In the genomic region with DNA sequence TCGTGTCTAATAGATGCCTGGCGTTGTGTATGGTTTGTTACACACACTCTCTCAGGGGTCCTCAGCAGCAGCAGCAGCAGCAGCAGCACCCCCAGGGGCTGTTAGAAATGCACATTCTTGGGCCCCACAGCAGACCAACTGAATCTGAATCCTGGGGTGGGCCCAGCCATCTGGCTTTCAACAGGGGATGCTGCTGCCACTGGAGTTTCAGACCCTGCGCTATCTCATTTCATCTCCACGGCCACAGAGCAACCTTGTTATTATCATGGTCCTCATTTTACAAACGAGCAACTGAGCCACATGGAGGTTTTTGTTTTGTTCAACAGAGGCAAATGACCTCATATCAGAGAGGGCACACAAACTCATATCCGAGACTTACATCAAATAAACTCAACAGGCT, we compare ENCODE assay signal across 1 cellular context.
TF ChIP-seq lines count a peak whose summit lies in the region.

No MANE protein-coding gene starts in this region.

TF ChIP-seq in GM23338, 12 proteins besides CTCF, POLR2A, EP300 and RAD21:
- TF ChIP-seq, protein P1, sequence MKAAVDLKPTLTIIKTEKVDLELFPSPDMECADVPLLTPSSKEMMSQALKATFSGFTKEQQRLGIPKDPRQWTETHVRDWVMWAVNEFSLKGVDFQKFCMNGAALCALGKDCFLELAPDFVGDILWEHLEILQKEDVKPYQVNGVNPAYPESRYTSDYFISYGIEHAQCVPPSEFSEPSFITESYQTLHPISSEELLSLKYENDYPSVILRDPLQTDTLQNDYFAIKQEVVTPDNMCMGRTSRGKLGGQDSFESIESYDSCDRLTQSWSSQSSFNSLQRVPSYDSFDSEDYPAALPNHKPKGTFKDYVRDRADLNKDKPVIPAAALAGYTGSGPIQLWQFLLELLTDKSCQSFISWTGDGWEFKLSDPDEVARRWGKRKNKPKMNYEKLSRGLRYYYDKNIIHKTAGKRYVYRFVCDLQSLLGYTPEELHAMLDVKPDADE (IDR thresholded peaks at IDR 0.05), result no peak
- TF ChIP-seq CREB1 (CRISPR knock-in tag; IDR thresholded peaks at IDR 0.05; ENCODE audit: low read depth), result no peak
- no peak for TF ChIP-seq ZNF331 (CRISPR knock-in tag; IDR thresholded peaks at IDR 0.05; ENCODE audit: low read depth)
